ENCODE assay signal across 10 cellular contexts in the genomic region with DNA sequence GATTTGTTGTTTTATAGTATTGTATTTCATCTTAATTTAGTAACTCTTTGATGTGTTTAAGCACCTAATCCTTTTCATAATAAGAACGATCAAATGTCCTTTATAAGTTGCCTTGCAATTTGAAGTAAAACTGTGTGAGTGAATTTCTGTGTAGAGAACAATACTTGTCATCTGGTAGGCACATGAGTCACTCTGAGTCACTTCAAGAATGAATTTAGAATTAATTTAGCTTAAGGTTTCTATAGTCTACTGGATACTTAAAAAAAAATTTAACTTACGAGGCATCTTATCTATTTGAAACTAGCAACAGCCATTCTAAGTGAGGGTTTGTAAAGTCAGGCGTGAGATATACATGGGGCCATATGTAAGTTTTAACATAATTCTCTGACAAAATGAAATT.
DNase-seq lines count a peak whose midpoint lies in the region; ATAC-seq and TF ChIP-seq lines count a peak whose summit lies in the region.
"Had no signal": no experiment of that assay in that cellular context is flagged by ENCODE, and none has a peak within 500 bp of the region (broad histone marks: within the 10 kb centered on the region; RNA-seq: fewer than 3 reads in every experiment).

No MANE protein-coding gene starts in this region.

- H4K12ac ChIP-seq in trophoblast cell (ENCODE audit: low read depth, low read length) = no peak overlapping the region

- no peak overlapping the region for H3K9ac ChIP-seq in trophoblast cell (ENCODE audit: low read length)

- H3K79me2 ChIP-seq in trophoblast cell (ENCODE audit: control insufficient read depth, insufficient read depth, low read length, poor library complexity) = no peaks in the 10 kb centered on the region

- no peak for TF ChIP-seq CTCF in NB4 (IDR thresholded peaks at IDR 0.05; ENCODE audit: low read depth, low read length)
- TF ChIP-seq CTCF in GM10266 (IDR thresholded peaks at IDR 0.05; ENCODE audit: control insufficient read depth, insufficient read depth, low read depth, missing control alignments) = no peak

- no peak overlapping the region for H3K4ac ChIP-seq in trophoblast cell (ENCODE audit: low read depth, low read length)

- H4K8ac ChIP-seq in trophoblast cell (ENCODE audit: low read depth, low read length) = no peak overlapping the region

- no peak for ATAC-seq in HG03354 (IDR thresholded peaks at IDR 0.05; ENCODE audit: poor library complexity, severe bottlenecking, unreplicated experiment)

- H2AK5ac ChIP-seq in trophoblast cell (ENCODE audit: low read length) = no peak overlapping the region

- H3K9me3 ChIP-seq in trophoblast cell (ENCODE audit: insufficient read depth, low read depth, low read length) = no peaks in the 10 kb centered on the region

- H2AFZ ChIP-seq in trophoblast cell (ENCODE audit: insufficient read depth, low read length, poor library complexity) = no peak overlapping the region

- no peak overlapping the region for H4K91ac ChIP-seq in trophoblast cell (ENCODE audit: low read depth, low read length)

- H3K4me1 ChIP-seq in trophoblast cell (ENCODE audit: control insufficient read depth in 1 of 2, insufficient read depth in 2 of 2, low read length in 2 of 2) = peaks cover 3 to 8% of the 10 kb centered on the region in 2 experiments

- H3K79me1 ChIP-seq in trophoblast cell (ENCODE audit: low read length) = peaks cover 2% of the 10 kb centered on the region

- H3K27ac ChIP-seq in epithelial cell of prostate = peak overlapping the region; percentile 34
- peak overlapping the region; percentile 38 for H3K27ac ChIP-seq in trophoblast cell (ENCODE audit: low read depth, low read length)

- no peak overlapping the region for H3K14ac ChIP-seq in trophoblast cell (ENCODE audit: low read length)

- no peak overlapping the region for H3K23ac ChIP-seq in trophoblast cell (ENCODE audit: low read length)

- no peaks in the 10 kb centered on the region for H3K36me3 ChIP-seq in trophoblast cell (ENCODE audit: control insufficient read depth in 1 of 2, insufficient read depth in 2 of 2, low read length in 2 of 2)

- H2BK12ac ChIP-seq in trophoblast cell (ENCODE audit: low read length) = no peak overlapping the region

- TF ChIP-seq POLR2A in NB4 (IDR thresholded peaks at IDR 0.05; ENCODE audit: extremely low read depth, insufficient read length) = no peak

- no peak overlapping the region for H2BK120ac ChIP-seq in trophoblast cell (ENCODE audit: insufficient read depth, low read length, poor library complexity)

- H3K4me2 ChIP-seq in trophoblast cell (ENCODE audit: low read length) = no peak overlapping the region

- no peak overlapping the region for H2BK5ac ChIP-seq in trophoblast cell (ENCODE audit: low read depth, low read length, poor library complexity)

- no peak overlapping the region for H3K18ac ChIP-seq in trophoblast cell (ENCODE audit: low read length)

- DNase-seq in ELR (ENCODE audit: low read depth) = peak; percentile 88
- DNase-seq in NB4 (ENCODE audit: low read depth) = peak; percentile 25
- peak; percentile 33 for DNase-seq in epithelial cell of prostate (ENCODE audit: low read depth, low spot score)
- no peak for DNase-seq in trophoblast cell
- DNase-seq in stimulated activated naive CD4-positive, alpha-beta T cell (lab: John Stamatoyannopoulos, UW) = no peak
- no peak for DNase-seq in ureter (ENCODE audit: low spot score)
- DNase-seq in GM10266 (ENCODE audit: extremely low spot score) = no peak
- DNase-seq: activated CD8-positive, alpha-beta memory T cell treated with anti-CD3 and anti-CD28 coated beads for 24 hours; effector CD4-positive, alpha-beta T cell had no signal

- WGBS in trophoblast cell (ENCODE audit: extremely low coverage, insufficient coverage, insufficient read length) = no CpG with 5 or more reads among the region's 3 CpGs

- no peaks in the 10 kb centered on the region for H3K27me3 ChIP-seq in trophoblast cell (ENCODE audit: insufficient read depth, low read length)

- H3K4me3 ChIP-seq in NB4 (ENCODE audit: low read depth, low read length) (no peak overlapping the region), trophoblast cell (ENCODE audit: low read depth, low read length) (no peak overlapping the region)

Comparison
In these comparisons a context has a peak if more than half of its experiments do, and no peak if none do; other contexts are left out.
1. DNase-seq: peak in ELR (single experiment), NB4 (single experiment) and epithelial cell of prostate (single experiment); none in trophoblast cell (0 of 2), stimulated activated naive CD4-positive, alpha-beta T cell (0 of 6), ureter (single experiment) and GM10266 (single experiment).